8 cellular contexts compared by ENCODE assay signal in the genomic region with DNA sequence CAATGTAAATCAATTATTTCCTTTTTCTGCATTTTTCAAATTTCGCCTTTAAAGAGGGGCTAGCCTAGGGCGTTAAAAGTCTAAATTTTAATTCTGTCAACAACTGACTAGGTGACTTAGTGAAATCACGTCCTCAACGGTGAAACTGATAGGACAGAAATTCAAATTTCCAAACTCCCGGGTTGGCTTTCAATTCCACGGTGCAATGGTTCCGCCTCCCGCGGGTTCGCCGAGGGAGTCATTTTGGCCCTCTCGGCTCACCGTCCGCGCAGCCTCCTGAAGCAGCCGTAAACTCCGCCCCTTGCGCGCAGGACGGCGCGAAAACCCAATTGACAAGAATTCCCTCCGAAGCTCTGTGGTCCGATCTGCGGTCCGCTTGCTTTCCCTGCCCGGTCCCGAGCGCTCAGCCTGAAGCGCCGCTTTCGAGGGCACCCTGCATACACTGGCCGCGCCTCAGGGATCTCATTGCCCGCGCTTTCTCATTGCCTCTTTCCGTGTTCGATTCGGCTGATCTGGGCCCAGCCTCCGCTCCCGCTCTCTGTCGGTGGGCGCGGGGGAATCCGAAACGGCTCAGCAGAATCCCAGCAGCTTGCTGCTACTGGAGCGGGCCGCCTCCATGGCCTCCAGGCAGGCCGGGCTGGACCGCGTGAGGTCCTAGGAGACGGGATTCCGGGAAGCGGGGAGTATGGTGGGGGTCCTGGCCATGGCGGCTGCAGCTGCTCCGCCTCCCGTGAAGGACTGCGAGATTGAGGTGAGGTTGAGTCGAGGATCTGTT. TPM values are rescaled to one million over a fixed set of nuclear protein-coding genes. Genes with fewer than 3 reads are reported as not detected.
A peak's percentile ranks its signal among the peaks of the same experiment; 100 is the strongest.
DNase-seq lines count a peak whose midpoint lies in the region; ATAC-seq, FAIRE-seq and TF ChIP-seq lines count a peak whose summit lies in the region.

A gene with protein sequence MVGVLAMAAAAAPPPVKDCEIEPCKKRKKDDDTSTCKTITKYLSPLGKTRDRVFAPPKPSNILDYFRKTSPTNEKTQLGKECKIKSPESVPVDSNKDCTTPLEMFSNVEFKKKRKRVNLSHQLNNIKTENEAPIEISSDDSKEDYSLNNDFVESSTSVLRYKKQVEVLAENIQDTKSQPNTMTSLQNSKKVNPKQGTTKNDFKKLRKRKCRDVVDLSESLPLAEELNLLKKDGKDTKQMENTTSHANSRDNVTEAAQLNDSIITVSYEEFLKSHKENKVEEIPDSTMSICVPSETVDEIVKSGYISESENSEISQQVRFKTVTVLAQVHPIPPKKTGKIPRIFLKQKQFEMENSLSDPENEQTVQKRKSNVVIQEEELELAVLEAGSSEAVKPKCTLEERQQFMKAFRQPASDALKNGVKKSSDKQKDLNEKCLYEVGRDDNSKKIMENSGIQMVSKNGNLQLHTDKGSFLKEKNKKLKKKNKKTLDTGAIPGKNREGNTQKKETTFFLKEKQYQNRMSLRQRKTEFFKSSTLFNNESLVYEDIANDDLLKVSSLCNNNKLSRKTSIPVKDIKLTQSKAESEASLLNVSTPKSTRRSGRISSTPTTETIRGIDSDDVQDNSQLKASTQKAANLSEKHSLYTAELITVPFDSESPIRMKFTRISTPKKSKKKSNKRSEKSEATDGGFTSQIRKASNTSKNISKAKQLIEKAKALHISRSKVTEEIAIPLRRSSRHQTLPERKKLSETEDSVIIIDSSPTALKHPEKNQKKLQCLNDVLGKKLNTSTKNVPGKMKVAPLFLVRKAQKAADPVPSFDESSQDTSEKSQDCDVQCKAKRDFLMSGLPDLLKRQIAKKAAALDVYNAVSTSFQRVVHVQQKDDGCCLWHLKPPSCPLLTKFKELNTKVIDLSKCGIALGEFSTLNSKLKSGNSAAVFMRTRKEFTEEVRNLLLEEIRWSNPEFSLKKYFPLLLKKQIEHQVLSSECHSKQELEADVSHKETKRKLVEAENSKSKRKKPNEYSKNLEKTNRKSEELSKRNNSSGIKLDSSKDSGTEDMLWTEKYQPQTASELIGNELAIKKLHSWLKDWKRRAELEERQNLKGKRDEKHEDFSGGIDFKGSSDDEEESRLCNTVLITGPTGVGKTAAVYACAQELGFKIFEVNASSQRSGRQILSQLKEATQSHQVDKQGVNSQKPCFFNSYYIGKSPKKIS (N-terminal part only) (plus strand): TSS at position 304 of the 775 bp plus-strand sequence. CDS start 382 bp downstream, at position 686.

- intact Hi-C loops in right cardiac atrium (cut with DNase I) (no loop called here), psoas muscle (cut with DNase I) (no loop called here)

- DNase-seq in G401 (ENCODE audit: low spot score) (peak; percentile 90), NCI-H1930 (lab: John Stamatoyannopoulos, UW) (peak; percentile 79 to 85), T-helper 2 cell (peak; percentile 80 to 94 (median 83)), amygdala (lab: John Stamatoyannopoulos, UW) (peak; percentile 16 to 94 (median 78)), right cardiac atrium (peak; percentile 92 to 97 (median 96)), psoas muscle (peak; percentile 94 to 95), urothelium cell line (ENCODE audit: low spot score) (peak; percentile 94)

- no peak for TF ChIP-seq CTCF in psoas muscle (IDR thresholded peaks at IDR 0.05)

- no peaks in the 10 kb centered on the region for H3K27me3 ChIP-seq in right cardiac atrium (ENCODE audit: control insufficient read depth, insufficient read depth)
- no peaks in the 10 kb centered on the region for H3K27me3 ChIP-seq in psoas muscle (ENCODE audit: insufficient read depth in 3 of 3, low read length in 2 of 3)

- WGBS in right cardiac atrium: under 1% methylated on average over 59 of the region's 59 CpGs
- WGBS in psoas muscle, 3 donors: 0% methylated on average over 59 of the region's 59 CpGs

- H3K4me1 ChIP-seq in right cardiac atrium (ENCODE audit: control insufficient read depth, insufficient read depth, low read length) (peaks cover 2% of the 10 kb centered on the region), psoas muscle (peaks cover 13% of the 10 kb centered on the region)

- H3K4me3 ChIP-seq in right cardiac atrium (ENCODE audit: low read length) (peak within 1 kb of the TSS; percentile 50), psoas muscle (peak within 1 kb of the TSS; percentile 95)

- ATAC-seq in HG02798 (IDR thresholded peaks at IDR 0.05; ENCODE audit: poor library complexity, unreplicated experiment) (peak; percentile 88), right cardiac atrium (peak; percentile 96 to 98), psoas muscle (peak; percentile 98 to 100 (median 100))

- H3K27ac ChIP-seq in right cardiac atrium (ENCODE audit: low read length) (no peak within 1 kb of the TSS), psoas muscle (peak within 1 kb of the TSS; percentile 2)

- no peaks in the 10 kb centered on the region for H3K36me3 ChIP-seq in psoas muscle (ENCODE audit: insufficient read depth in 1 of 2, low read depth in 1 of 2)

- in situ Hi-C loops in G401 (cut with HindIII; ENCODE audit: low sequenced_read_pairs): no loop called here

- FAIRE-seq in urothelium cell line (lab: Jason Lieb, UNC): no peak

- H3K9me3 ChIP-seq in right cardiac atrium (ENCODE audit: control insufficient read depth, low read length): no peaks in the 10 kb centered on the region
- no peaks in the 10 kb centered on the region for H3K9me3 ChIP-seq in psoas muscle

RNA-seq across cellular contexts. Expression of the gene that starts here (rescaled TPM):
- total RNA-seq in G401 (2014; rRNA removed; shearing (Covaris generic)): 3.8 and 11.2 TPM in 2 replicates
- total RNA-seq in right cardiac atrium (1 to 10 TPM in 2 of 4 donors, under 1 TPM in 2; 0.65 to 1.3 (median 0.84) TPM), psoas muscle (under 1 TPM; 0.15 to 0.44 (median 0.24) TPM)
- polyA plus RNA-seq in right cardiac atrium (0.29 TPM), psoas muscle (under 1 TPM; 0.11 to 0.25 (median 0.14) TPM)

Comparison
In these comparisons a context has a peak if more than half of its experiments do, and no peak if none do; other contexts are left out.
1. Peak in DNase-seq, ATAC-seq, H3K4me3 ChIP-seq and H3K27ac ChIP-seq in psoas muscle; RNA of the gene not detected or under 1 TPM.